40 cellular contexts compared by ENCODE assay signal in the genomic region with DNA sequence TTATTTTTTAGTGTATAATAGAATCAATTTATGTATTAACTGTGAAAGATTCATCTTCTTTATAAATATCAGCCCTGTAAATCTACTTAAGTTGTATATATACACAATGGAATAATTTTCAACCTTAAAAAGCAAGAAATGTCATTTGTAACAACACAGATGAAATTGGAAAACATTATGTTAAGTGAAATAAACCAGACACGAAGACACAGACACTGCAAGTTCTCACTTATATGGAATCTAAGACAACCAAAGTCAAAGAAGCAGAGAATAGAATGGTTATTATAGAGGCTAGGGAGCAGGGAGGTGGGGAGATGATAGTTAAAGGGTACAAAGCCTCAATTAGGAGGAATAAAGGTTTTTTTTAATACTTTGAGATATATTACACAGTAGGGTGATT.
"Had no signal": no experiment of that assay in that cellular context is flagged by ENCODE, and none has a peak within 500 bp of the region (broad histone marks: within the 10 kb centered on the region; RNA-seq: fewer than 3 reads in every experiment).

No MANE protein-coding gene starts in this region.

- FAIRE-seq: astrocyte, bronchial epithelial cell had no signal

- H3K9me3 ChIP-seq: adrenal gland, ascending aorta, body of pancreas had no signal

- H3K4me1 ChIP-seq: adrenal gland, ascending aorta, body of pancreas, breast epithelium had no signal

- DNase-seq: activated effector memory CD4-positive, alpha-beta T cell treated with anti-CD3 and anti-CD28 coated beads, Interleukin-2, amount 50 U/mL, for 16 hours; activated effector memory CD4-positive, alpha-beta T cell treated with Interleukin-2 at 50 U/mL for 16 hours; activated gamma-delta T cell; activated gamma-delta T cell treated with Interleukin-2 at 50 U/mL for 16 hours; activated naive CD4-positive, alpha-beta T cell; activated naive CD4-positive, alpha-beta T cell treated with anti-CD3 and anti-CD28 coated beads for 36 hours; activated naive CD4-positive, alpha-beta T cell treated with anti-CD3 and anti-CD28 coated beads, Interleukin-2, amount 10 ng/mL, durations not matched to agents 7 days and 5 days; activated naive CD4-positive, alpha-beta T cell treated with anti-CD3 and anti-CD28 coated beads, Interleukin-2, amount 50 U/mL, for 16 hours; activated naive CD4-positive, alpha-beta T cell treated with Interleukin-2 at 50 U/mL for 16 hours; activated naive CD8-positive, alpha-beta T cell treated with anti-CD3 and anti-CD28 coated beads for 36 hours; activated naive CD8-positive, alpha-beta T cell treated with anti-CD3 and anti-CD28 coated beads, Interleukin-2, amount 10 ng/mL, durations not matched to agents 7 days and 5 days; activated naive CD8-positive, alpha-beta T cell treated with anti-CD3 and anti-CD28 coated beads, Interleukin-2, amount 50 U/mL, for 24 hours; activated T-cell treated with anti-CD3 and anti-CD28 coated beads, Interleukin-2, amount 50 U/mL, for 1 hour; activated T-cell treated with anti-CD3 and anti-CD28 coated beads, Interleukin-2, amount 50 U/mL, for 24 hours; activated T-cell treated with anti-CD3 and anti-CD28 coated beads, Interleukin-2, amount 50 U/mL, for 4 hours; activated T-cell treated with anti-CD3 and anti-CD28 coated beads, Interleukin-2, amount 50 U/mL, for 48 hours; activated T-cell treated with anti-CD3 and anti-CD28 coated beads, Interleukin-2, amount 50 U/mL, for 72 hours; adrenal gland; amniotic stem cell; amygdala; anterior cingulate cortex; aorta; body of pancreas; brain microvascular endothelial cell; caudate nucleus; central memory CD4-positive, alpha-beta T cell; cerebellar nuclear complex had no signal

- H3K27ac ChIP-seq: adrenal gland, ascending aorta, body of pancreas, brain microvascular endothelial cell, breast epithelium, cardiac muscle cell had no signal

- H3K4me1 Mint-ChIP-seq: activated naive CD4-positive, alpha-beta T cell treated with anti-CD3 and anti-CD28 coated beads, Interleukin-2, amount 10 ng/mL, durations not matched to agents 7 days and 5 days; activated naive CD4-positive, alpha-beta T cell treated with anti-CD3 and anti-CD28 coated beads, Interleukin-2, amount 50 U/mL, for 24 hours; activated naive CD8-positive, alpha-beta T cell treated with anti-CD3 and anti-CD28 coated beads for 36 hours; activated naive CD8-positive, alpha-beta T cell treated with anti-CD3 and anti-CD28 coated beads, Interleukin-2, amount 10 ng/mL, durations not matched to agents 7 days and 5 days; activated naive CD8-positive, alpha-beta T cell treated with anti-CD3 and anti-CD28 coated beads, Interleukin-2, amount 50 U/mL, for 24 hours; activated T-helper 17 cell treated with anti-CD3 and anti-CD28 coated beads, Interleukin-2, amount 50 U/mL, for 72 hours; brain; central memory CD8-positive, alpha-beta T cell had no signal

- H3K4me3 Mint-ChIP-seq: activated naive CD4-positive, alpha-beta T cell treated with anti-CD3 and anti-CD28 coated beads for 36 hours; activated naive CD4-positive, alpha-beta T cell treated with anti-CD3 and anti-CD28 coated beads, Interleukin-2, amount 10 ng/mL, durations not matched to agents 7 days and 5 days; activated naive CD4-positive, alpha-beta T cell treated with anti-CD3 and anti-CD28 coated beads, Interleukin-2, amount 50 U/mL, for 24 hours; activated naive CD8-positive, alpha-beta T cell; activated naive CD8-positive, alpha-beta T cell treated with anti-CD3 and anti-CD28 coated beads for 36 hours; activated naive CD8-positive, alpha-beta T cell treated with anti-CD3 and anti-CD28 coated beads, Interleukin-2, amount 10 ng/mL, durations not matched to agents 7 days and 5 days; activated naive CD8-positive, alpha-beta T cell treated with anti-CD3 and anti-CD28 coated beads, Interleukin-2, amount 50 U/mL, for 24 hours; activated T-cell treated with anti-CD3 and anti-CD28 coated beads, Interleukin-2, amount 50 U/mL, for 24 hours; activated T-cell treated with anti-CD3 and anti-CD28 coated beads, Interleukin-2, amount 50 U/mL, for 4 hours; activated T-cell treated with anti-CD3 and anti-CD28 coated beads, Interleukin-2, amount 50 U/mL, for 72 hours; activated T-helper 1 cell treated with anti-CD3 and anti-CD28 coated beads, Interleukin-12 subunit alpha, Interleukin-12 subunit beta, Interleukin-2, Interleukin-4 antibody, amounts not matched to agents 30 ng/mL and 10 ng/mL and 1 ng/mL, durations not matched to agents 14 hours and 24 hours and 36 hours; activated T-helper 17 cell treated with anti-CD3 and anti-CD28 coated beads, Interleukin-2, amount 50 U/mL, for 72 hours; brain; central memory CD8-positive, alpha-beta T cell had no signal

- H3K9me3 Mint-ChIP-seq: activated naive CD4-positive, alpha-beta T cell treated with anti-CD3 and anti-CD28 coated beads, Interleukin-2, amount 50 U/mL, for 24 hours; activated naive CD4-positive, alpha-beta T cell treated with anti-CD3 and anti-CD28 coated beads, Interleukin-2, amount 50 U/mL, for 72 hours; activated naive CD8-positive, alpha-beta T cell treated with anti-CD3 and anti-CD28 coated beads for 36 hours; activated naive CD8-positive, alpha-beta T cell treated with anti-CD3 and anti-CD28 coated beads, Interleukin-2, amount 10 ng/mL, durations not matched to agents 7 days and 5 days; activated T-helper 1 cell treated with anti-CD3 and anti-CD28 coated beads, Interleukin-12 subunit alpha, Interleukin-12 subunit beta, Interleukin-2, Interleukin-4 antibody, amounts not matched to agents 30 ng/mL and 10 ng/mL and 1 ng/mL, durations not matched to agents 14 hours and 24 hours and 36 hours; activated T-helper 17 cell treated with anti-CD3 and anti-CD28 coated beads, Interleukin-2, amount 50 U/mL, for 72 hours had no signal

- H3K27ac Mint-ChIP-seq: activated naive CD4-positive, alpha-beta T cell treated with anti-CD3 and anti-CD28 coated beads for 36 hours; activated naive CD4-positive, alpha-beta T cell treated with anti-CD3 and anti-CD28 coated beads, Interleukin-2, amount 10 ng/mL, durations not matched to agents 7 days and 5 days; activated naive CD4-positive, alpha-beta T cell treated with anti-CD3 and anti-CD28 coated beads, Interleukin-2, amount 50 U/mL, for 24 hours; activated naive CD4-positive, alpha-beta T cell treated with anti-CD3 and anti-CD28 coated beads, Interleukin-2, amount 50 U/mL, for 72 hours; activated naive CD8-positive, alpha-beta T cell; activated naive CD8-positive, alpha-beta T cell treated with anti-CD3 and anti-CD28 coated beads for 36 hours; activated naive CD8-positive, alpha-beta T cell treated with anti-CD3 and anti-CD28 coated beads, Interleukin-2, amount 10 ng/mL, durations not matched to agents 7 days and 5 days; activated naive CD8-positive, alpha-beta T cell treated with anti-CD3 and anti-CD28 coated beads, Interleukin-2, amount 50 U/mL, for 24 hours; activated T-cell treated with anti-CD3 and anti-CD28 coated beads, Interleukin-2, amount 50 U/mL, for 24 hours; activated T-cell treated with anti-CD3 and anti-CD28 coated beads, Interleukin-2, amount 50 U/mL, for 72 hours; activated T-helper 1 cell treated with anti-CD3 and anti-CD28 coated beads, Interleukin-12 subunit alpha, Interleukin-12 subunit beta, Interleukin-2, Interleukin-4 antibody, amounts not matched to agents 30 ng/mL and 10 ng/mL and 1 ng/mL, durations not matched to agents 14 hours and 24 hours and 36 hours; activated T-helper 17 cell treated with anti-CD3 and anti-CD28 coated beads, Interleukin-2, amount 50 U/mL, for 72 hours; activated T-helper 2 cell treated with anti-CD3 and anti-CD28 coated beads, Interferon-gamma antibody, Interleukin-2, Interleukin-4, amounts not matched to agents 10 μg/mL and 5 μg/mL and 100 μg/mL, durations not matched to agents 14 hours and 24 hours and 36 hours; brain had no signal

- ATAC-seq: activated naive CD4-positive, alpha-beta T cell treated with anti-CD3 and anti-CD28 coated beads, Interleukin-2, amount 50 U/mL, for 72 hours; activated naive CD8-positive, alpha-beta T cell treated with anti-CD3 and anti-CD28 coated beads, Interleukin-2, amount 50 U/mL, for 24 hours; activated T-cell treated with anti-CD3 and anti-CD28 coated beads, Interleukin-2, amount 50 U/mL, for 4 hours; activated T-cell treated with anti-CD3 and anti-CD28 coated beads, Interleukin-2, amount 50 U/mL, for 72 hours; activated T-helper 17 cell treated with anti-CD3 and anti-CD28 coated beads, Interleukin-2, amount 50 U/mL, for 72 hours; body of pancreas had no signal

- H3K27me3 Mint-ChIP-seq: activated naive CD4-positive, alpha-beta T cell treated with anti-CD3 and anti-CD28 coated beads, Interleukin-2, amount 10 ng/mL, durations not matched to agents 7 days and 5 days; activated naive CD4-positive, alpha-beta T cell treated with anti-CD3 and anti-CD28 coated beads, Interleukin-2, amount 50 U/mL, for 24 hours; activated naive CD8-positive, alpha-beta T cell; activated naive CD8-positive, alpha-beta T cell treated with anti-CD3 and anti-CD28 coated beads for 36 hours; activated naive CD8-positive, alpha-beta T cell treated with anti-CD3 and anti-CD28 coated beads, Interleukin-2, amount 10 ng/mL, durations not matched to agents 7 days and 5 days; activated naive CD8-positive, alpha-beta T cell treated with anti-CD3 and anti-CD28 coated beads, Interleukin-2, amount 50 U/mL, for 24 hours; activated T-cell treated with anti-CD3 and anti-CD28 coated beads, Interleukin-2, amount 50 U/mL, for 24 hours; activated T-helper 17 cell treated with anti-CD3 and anti-CD28 coated beads, Interleukin-2, amount 50 U/mL, for 72 hours; central memory CD8-positive, alpha-beta T cell had no signal

- H3K27me3 ChIP-seq: adrenal gland, ascending aorta, body of pancreas, brain microvascular endothelial cell, breast epithelium, cardiac muscle cell had no signal

- H3K36me3 Mint-ChIP-seq: activated naive CD4-positive, alpha-beta T cell treated with anti-CD3 and anti-CD28 coated beads, Interleukin-2, amount 10 ng/mL, durations not matched to agents 7 days and 5 days; activated naive CD4-positive, alpha-beta T cell treated with anti-CD3 and anti-CD28 coated beads, Interleukin-2, amount 50 U/mL, for 24 hours; activated naive CD4-positive, alpha-beta T cell treated with anti-CD3 and anti-CD28 coated beads, Interleukin-2, amount 50 U/mL, for 72 hours; activated naive CD8-positive, alpha-beta T cell; activated naive CD8-positive, alpha-beta T cell treated with anti-CD3 and anti-CD28 coated beads for 36 hours; activated naive CD8-positive, alpha-beta T cell treated with anti-CD3 and anti-CD28 coated beads, Interleukin-2, amount 10 ng/mL, durations not matched to agents 7 days and 5 days; brain had no signal

- H3K36me3 ChIP-seq: adrenal gland, ascending aorta, brain microvascular endothelial cell, breast epithelium, cardiac muscle cell had no signal

- H3K4me3 ChIP-seq: adrenal gland, ascending aorta, body of pancreas, breast epithelium, cardiac muscle cell had no signal
